In genomic region chr5:60826653-60827052, GRCh38 we compare ENCODE assay signal across 15 cellular contexts. TPM values are rescaled to one million over a fixed set of nuclear protein-coding genes. Genes with fewer than 3 reads are reported as not detected.
A peak's percentile ranks its signal among the peaks of the same experiment; 100 is the strongest.
DNase-seq lines count a peak whose midpoint lies in the region; ATAC-seq lines count a peak whose summit lies in the region.
"Had no signal": no experiment of that assay in that cellular context is flagged by ENCODE, and none has a peak within 500 bp of the region (broad histone marks: within the 10 kb centered on the region; RNA-seq: fewer than 3 reads in every experiment).

No MANE protein-coding gene starts in this region.

- ATAC-seq in GM18517 (IDR thresholded peaks at IDR 0.05; ENCODE audit: unreplicated experiment), result peak; percentile 92
- peak; percentile 77 for ATAC-seq in GM21367 (IDR thresholded peaks at IDR 0.05; ENCODE audit: unreplicated experiment)
- ATAC-seq in HG02943 (IDR thresholded peaks at IDR 0.05; ENCODE audit: low read depth, unreplicated experiment), result peak; percentile 66
- peak; percentile 82 for ATAC-seq in HG03565 (IDR thresholded peaks at IDR 0.05; ENCODE audit: unreplicated experiment)
- no peak for ATAC-seq in T-cell (replicated peaks in 1 of 4)
- ATAC-seq: gastrocnemius medialis, left lobe of liver, T-helper 17 cell had no signal

- H3K4me1 ChIP-seq in CD8-positive, alpha-beta memory T cell (ENCODE audit: insufficient read depth, low read length), result no peaks in the 10 kb centered on the region
- H3K4me1 ChIP-seq: gastrocnemius medialis had no signal

- H3K27ac Mint-ChIP-seq in T-cell, result no peak overlapping the region
- H3K27ac Mint-ChIP-seq in CD8-positive, alpha-beta memory T cell, result no peak overlapping the region
- H3K27ac Mint-ChIP-seq: stimulated activated naive CD8-positive, alpha-beta T cell treated with anti-CD3 and anti-CD28 coated beads, Interleukin-15, Interleukin-2, amounts not matched to agents 100 ng/mL and 50 ng/mL, for 24 hours; T-helper 17 cell had no signal

- no peak overlapping the region for H3K4me3 Mint-ChIP-seq in T-cell
- no peak overlapping the region for H3K4me3 Mint-ChIP-seq in CD8-positive, alpha-beta memory T cell
- H3K4me3 Mint-ChIP-seq: stimulated activated naive CD8-positive, alpha-beta T cell treated with anti-CD3 and anti-CD28 coated beads, Interleukin-15, Interleukin-2, amounts not matched to agents 100 ng/mL and 50 ng/mL, for 24 hours; T-helper 17 cell had no signal

- H3K27me3 ChIP-seq in CD8-positive, alpha-beta memory T cell (ENCODE audit: insufficient read depth, low read length, poor library complexity, severe bottlenecking), result no peaks in the 10 kb centered on the region
- H3K27me3 ChIP-seq: BLaER1 treated with 17β-estradiol and CSF1 and Interleukin-3, amounts not matched to agents 10 nM and 100 nM; gastrocnemius medialis had no signal

- peaks cover 0 to 5% of the 10 kb centered on the region in 2 donors for H3K27me3 Mint-ChIP-seq in T-cell
- no peaks in the 10 kb centered on the region for H3K27me3 Mint-ChIP-seq in CD8-positive, alpha-beta memory T cell
- H3K27me3 Mint-ChIP-seq: stimulated activated naive CD8-positive, alpha-beta T cell treated with anti-CD3 and anti-CD28 coated beads, Interleukin-15, Interleukin-2, amounts not matched to agents 100 ng/mL and 50 ng/mL, for 24 hours had no signal

- H3K27ac ChIP-seq in CD8-positive, alpha-beta memory T cell (ENCODE audit: low read depth, low read length), result no peak overlapping the region
- H3K27ac ChIP-seq: BLaER1 treated with 17β-estradiol and CSF1 and Interleukin-3, amounts not matched to agents 10 nM and 100 nM; gastrocnemius medialis had no signal

- H3K4me1 Mint-ChIP-seq in T-cell, result peaks cover 0 to 1% (median 0%) of the 10 kb centered on the region in 3 donors
- H3K4me1 Mint-ChIP-seq in CD8-positive, alpha-beta memory T cell, result no peaks in the 10 kb centered on the region

- no peaks in the 10 kb centered on the region for H3K36me3 ChIP-seq in CD8-positive, alpha-beta memory T cell (ENCODE audit: insufficient read depth, low read length)
- H3K36me3 ChIP-seq: BLaER1 treated with 17β-estradiol and CSF1 and Interleukin-3, amounts not matched to agents 10 nM and 100 nM; gastrocnemius medialis had no signal

- CTCF ChIA-PET in T-cell (lab: Charles Lee), result no interaction called here
- CTCF ChIA-PET in CD8-positive, alpha-beta memory T cell (lab: Charles Lee), result no interaction called here

- POLR2A ChIA-PET in T-cell (lab: Charles Lee), result no interaction called here
- POLR2A ChIA-PET in CD8-positive, alpha-beta memory T cell (lab: Charles Lee), result no interaction called here

- DNase-seq in NCI-H2107 treated with DMSO at 0.1 percent for 48 hours (lab: John Stamatoyannopoulos, UW; ENCODE audit: unreplicated experiment) (no peak), T-cell (no peak), Kasumi-1 (lab: John Stamatoyannopoulos, UW) (no peak)
- no peak for DNase-seq in CD8-positive, alpha-beta memory T cell
- DNase-seq: activated CD8-positive, alpha-beta memory T cell treated with anti-CD3 and anti-CD28 coated beads for 24 hours; gastrocnemius medialis; NCI-H1092 treated with DMSO at 0.1 percent for 48 hours; T-helper 17 cell had no signal

- no peaks in the 10 kb centered on the region for H3K9me3 Mint-ChIP-seq in T-cell
- H3K9me3 Mint-ChIP-seq in CD8-positive, alpha-beta memory T cell, result no peaks in the 10 kb centered on the region
- H3K9me3 Mint-ChIP-seq: stimulated activated naive CD8-positive, alpha-beta T cell treated with anti-CD3 and anti-CD28 coated beads, Interleukin-15, Interleukin-2, amounts not matched to agents 100 ng/mL and 50 ng/mL, for 24 hours had no signal

- H3K4me3 ChIP-seq in CD8-positive, alpha-beta memory T cell (ENCODE audit: low read length), result no peak overlapping the region
- H3K4me3 ChIP-seq: BLaER1 treated with 17β-estradiol and CSF1 and Interleukin-3, amounts not matched to agents 10 nM and 100 nM; gastrocnemius medialis had no signal

- no peaks in the 10 kb centered on the region for H3K36me3 Mint-ChIP-seq in T-cell
- H3K36me3 Mint-ChIP-seq in CD8-positive, alpha-beta memory T cell, result no peaks in the 10 kb centered on the region

- no peaks in the 10 kb centered on the region for H3K9me3 ChIP-seq in CD8-positive, alpha-beta memory T cell (ENCODE audit: low read length)
- H3K9me3 ChIP-seq: BLaER1 treated with 17β-estradiol and CSF1 and Interleukin-3, amounts not matched to agents 10 nM and 100 nM; gastrocnemius medialis had no signal

RNA-seq across cellular contexts. Expression of gene ELOVL7, which starts 17.4 kb away (rescaled TPM):
- under 1 TPM; 0.13 to 0.70 (median 0.29) TPM for total RNA-seq in T-cell
- under 1 TPM; 0.11 to 0.18 TPM for total RNA-seq in CD8-positive, alpha-beta memory T cell
- not detected for polyA plus RNA-seq in CD8-positive, alpha-beta memory T cell

Comparison
In these comparisons a context has a peak if more than half of its experiments do, and no peak if none do; other contexts are left out.
1. ATAC-seq: peak in GM18517 (single experiment), GM21367 (single experiment), HG02943 (single experiment) and HG03565 (single experiment); none in T-cell (0 of 4).